In the genomic region with DNA sequence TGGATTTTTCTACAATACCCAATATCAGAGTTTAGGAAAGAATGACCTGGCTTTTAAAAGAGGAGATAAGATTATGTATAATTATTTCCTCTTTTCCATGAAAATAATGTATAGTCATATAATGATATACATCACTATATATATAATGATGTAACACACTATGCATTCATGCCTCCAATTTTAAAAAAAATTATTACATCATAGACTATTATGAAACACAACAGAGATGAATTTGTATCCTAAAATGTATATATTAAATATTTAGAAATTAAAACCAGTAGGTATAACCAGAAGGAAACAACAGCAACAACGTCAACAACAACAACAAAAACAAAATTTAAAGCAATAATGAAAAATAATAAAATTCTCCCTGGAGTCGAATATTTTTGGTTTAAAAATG, we compare ENCODE assay signal across 25 cellular contexts.
DNase-seq lines count a peak whose midpoint lies in the region; ATAC-seq, FAIRE-seq and TF ChIP-seq lines count a peak whose summit lies in the region.
"Had no signal": no experiment of that assay in that cellular context is flagged by ENCODE, and none has a peak within 500 bp of the region (broad histone marks: within the 10 kb centered on the region; RNA-seq: fewer than 3 reads in every experiment).

No MANE protein-coding gene starts in this region.

- no peak for ATAC-seq in HepG2
- ATAC-seq in right lobe of liver, result no peak
- ATAC-seq: GM12878 had no signal

- POLR2A ChIA-PET in HepG2 (lab: Yijun Ruan, JAX), result no interaction called here

- FAIRE-seq in HepG2 (lab: Jason Lieb, UNC), result no peak
- FAIRE-seq in RCC 7860 (lab: Jason Lieb, UNC), result peak; percentile 49
- FAIRE-seq in frontal cortex (lab: Jason Lieb, UNC), result peak; percentile 36
- FAIRE-seq: GM12878, GM12892, GM18507 had no signal

- CTCF ChIA-PET in HepG2 (lab: Yijun Ruan, JAX; ENCODE audit: low intra/inter-chr PET ratio, low total read pairs), result no interaction called here

- no TSS peak for BruUV-seq in HepG2 (replicated peaks; lab: Mats Ljungman, UMichigan)

- TF ChIP-seq RAD21 in HepG2 (CRISPR knock-in tag; IDR thresholded peaks at IDR 0.05), result no peak

- H3K9me3 ChIP-seq in HepG2 (ENCODE audit: low read length), result 0 out of 2 replicates have a peak, but pooled peaks cover 11% of the 10 kb centered on the region
- H3K9me3 ChIP-seq in right lobe of liver, result no peaks in the 10 kb centered on the region
- H3K9me3 ChIP-seq: BE2C, BLaER1 had no signal

- H3K27me3 ChIP-seq in HepG2 (ENCODE audit: control insufficient read depth in 1 of 2, insufficient read depth in 2 of 2, low read length in 2 of 2) (no peaks in the 10 kb centered on the region), right lobe of liver (no peaks in the 10 kb centered on the region)
- H3K27me3 ChIP-seq: BE2C, BLaER1 had no signal

- WGBS in HepG2 (ENCODE audit: low lambda C conversion rate), result 0% methylated on average over 2 of the region's 2 CpGs
- 41% methylated on average over 2 of the region's 2 CpGs for WGBS in right lobe of liver (ENCODE audit: insufficient coverage, low coverage, low lambda C conversion rate, missing lambda C conversion rate)

- no peak overlapping the region for H2AFZ ChIP-seq in HepG2 (ENCODE audit: low read length)

- H3K4me3 ChIP-seq in HepG2 (replicated peaks in 1 of 3; ENCODE audit: insufficient read depth in 1 of 3, low read depth in 2 of 3, low read length in 3 of 3) (no peak overlapping the region), right lobe of liver (no peak overlapping the region)
- H3K4me3 ChIP-seq: BLaER1, GM12878 had no signal

- H3K27ac ChIP-seq in HepG2 (ENCODE audit: extremely low read length, insufficient read depth, low read length) (no peak overlapping the region), right lobe of liver (no peak overlapping the region)
- H3K27ac ChIP-seq: 22Rv1, BLaER1 had no signal

- TF ChIP-seq CTCF in HepG2 (CRISPR knock-in tag; IDR thresholded peaks at IDR 0.05) (no peak), right lobe of liver (IDR thresholded peaks at IDR 0.05) (no peak)

- no peak overlapping the region for H3K9ac ChIP-seq in HepG2 (ENCODE audit: insufficient read depth, low read depth, low read length)
- H3K9ac ChIP-seq: BLaER1 had no signal

- H4K20me1 ChIP-seq in HepG2 (ENCODE audit: insufficient read depth, low read length), result no peaks in the 10 kb centered on the region
- H4K20me1 ChIP-seq: BLaER1 had no signal

- no peak for TF ChIP-seq EP300 in HepG2 (IDR thresholded peaks at IDR 0.05; ENCODE audit: low read depth in 2 of 2, low read length in 2 of 2)
- no peak for TF ChIP-seq EP300 in HepG2 (CRISPR knock-in tag; IDR thresholded peaks at IDR 0.05; ENCODE audit: borderline replicate concordance)

- H3K4me1 ChIP-seq in HepG2 (ENCODE audit: insufficient read depth, low read length), result no peaks in the 10 kb centered on the region
- H3K4me1 ChIP-seq in right lobe of liver, result no peaks in the 10 kb centered on the region
- H3K4me1 ChIP-seq: BE2C, BLaER1 had no signal

- no peaks in the 10 kb centered on the region for H3K79me2 ChIP-seq in HepG2 (ENCODE audit: insufficient read depth, low read length)

- TF ChIP-seq POLR2A in HepG2 (IDR thresholded peaks at IDR 0.05; ENCODE audit: insufficient read depth in 1 of 2, low read depth in 2 of 2, low read length in 2 of 2) (no peak), right lobe of liver (IDR thresholded peaks at IDR 0.05) (no peak)

- in situ Hi-C loops in HepG2 (cut with HindIII; ENCODE audit: extremely low pct_ligation_motif_present, low pct_unique_long_range_greater_than_20kb), result no loop called here

- DNase-seq in HepG2 (ENCODE audit: low spot score) (no peak), right lobe of liver (no peak), RCC 7860 (ENCODE audit: low spot score) (no peak), frontal cortex (ENCODE audit: low spot score in 2 of 2) (no peak), LoVo (ENCODE audit: low spot score) (no peak)
- no peak for DNase-seq in activated CD4-positive, alpha-beta T cell treated with anti-CD3 and anti-CD28 coated beads, Interleukin-2, amount 50 U/mL, for 4 hours
- DNase-seq: ACHN; BE2C; C1 segment of cervical spinal cord; CD4-positive, alpha-beta memory T cell; CD4-positive, CD25-positive, alpha-beta regulatory T cell; CD8-positive, alpha-beta memory T cell; COR-L47; DMS 273 treated with DMSO at 0.1 percent for 48 hours; DMS153; DMS53; DMS79; DND-41; EL; GDM1 had no signal

- H3K4me2 ChIP-seq in HepG2 (ENCODE audit: low read depth, low read length), result no peak overlapping the region
- H3K4me2 ChIP-seq: BLaER1 had no signal

- intact Hi-C loops in HepG2 (cut with micrococcal nuclease; ENCODE audit: unreplicated experiment) (no loop called here), right lobe of liver (cut with DNase I) (no loop called here)

- H3K36me3 ChIP-seq in HepG2 (replicated peaks in 1 of 2; ENCODE audit: control insufficient read depth in 1 of 2, insufficient read depth in 2 of 2, low read length in 2 of 2) (no peaks in the 10 kb centered on the region), right lobe of liver (no peaks in the 10 kb centered on the region)
- H3K36me3 ChIP-seq: BE2C, BLaER1 had no signal

TF ChIP-seq in HepG2, 621 proteins besides CTCF, POLR2A, EP300 and RAD21:
- TF ChIP-seq FIP1L1 (IDR thresholded peaks at IDR 0.05; ENCODE audit: borderline replicate concordance, insufficient read depth, low read depth, low read length) (no peak), ATF7 (IDR thresholded peaks at IDR 0.05) (peak; percentile 39), ATF7 (CRISPR knock-in tag; IDR thresholded peaks at IDR 0.05) (no peak), KLF6 (CRISPR knock-in tag; IDR thresholded peaks at IDR 0.05) (no peak), ZNF562 (CRISPR knock-in tag; IDR thresholded peaks at IDR 0.05; ENCODE audit: borderline replicate concordance) (no peak)
